Comparison of ENCODE assay signal across 20 cellular contexts in the genomic region with DNA sequence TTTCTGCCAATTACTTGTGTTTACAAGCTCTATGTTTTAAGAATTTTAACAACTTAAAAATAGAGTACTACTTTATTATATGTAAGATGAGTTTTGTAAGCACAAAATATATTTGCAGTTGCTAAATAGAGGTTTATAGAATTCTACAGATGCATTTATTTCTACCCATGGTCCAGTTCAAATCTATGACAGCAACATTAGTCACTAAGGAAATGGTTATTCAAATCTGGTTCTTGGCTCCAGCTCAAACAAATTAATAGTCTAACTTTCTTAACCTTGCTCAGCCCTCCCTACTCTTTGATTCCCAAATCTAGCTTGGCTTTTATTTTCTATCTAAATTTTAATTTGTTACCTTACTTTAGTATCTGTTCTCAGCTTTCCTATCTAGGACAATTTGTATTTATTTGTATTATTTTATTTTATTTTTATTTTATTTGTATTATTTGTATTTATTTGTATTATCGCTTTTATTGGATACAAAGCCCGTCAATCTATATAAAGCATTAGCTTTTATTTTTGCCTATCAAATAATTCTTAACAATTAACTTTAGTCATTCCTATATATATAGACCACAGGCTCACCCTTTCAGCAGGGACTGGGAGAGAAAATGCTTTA. TPM values are rescaled to one million over a fixed set of nuclear protein-coding genes. Genes with fewer than 3 reads are reported as not detected.
DNase-seq lines count a peak whose midpoint lies in the region; ATAC-seq, FAIRE-seq and TF ChIP-seq lines count a peak whose summit lies in the region.
"Had no signal": no experiment of that assay in that cellular context is flagged by ENCODE, and none has a peak within 500 bp of the region (broad histone marks: within the 10 kb centered on the region; RNA-seq: fewer than 3 reads in every experiment).

No MANE protein-coding gene starts in this region.

- H3K36me3 ChIP-seq in bronchial epithelial cell (ENCODE audit: control insufficient read depth, insufficient read depth, low read length) = no peaks in the 10 kb centered on the region
- H3K36me3 ChIP-seq: suprapubic skin had no signal

- H3K9me3 Mint-ChIP-seq in T-cell = no peaks in the 10 kb centered on the region

- H3K27me3 Mint-ChIP-seq in T-cell = no peaks in the 10 kb centered on the region
- H3K27me3 Mint-ChIP-seq: activated CD8-positive, alpha-beta memory T cell treated with anti-CD3 and anti-CD28 coated beads, Interleukin-2, amount 10 ng/mL, durations not matched to agents 7 days and 5 days; CD8-positive, alpha-beta memory T cell had no signal

- no peak overlapping the region for H3K4me3 ChIP-seq in bronchial epithelial cell (ENCODE audit: low read depth, low read length)
- H3K4me3 ChIP-seq: coronary artery, SJCRH30, suprapubic skin had no signal

- no peak overlapping the region for H3K4me3 Mint-ChIP-seq in T-cell
- H3K4me3 Mint-ChIP-seq: activated CD8-positive, alpha-beta memory T cell treated with anti-CD3 and anti-CD28 coated beads, Interleukin-2, amount 10 ng/mL, durations not matched to agents 7 days and 5 days; CD8-positive, alpha-beta memory T cell; mesothelial cell of epicardium had no signal

- no peaks in the 10 kb centered on the region for H3K27me3 ChIP-seq in bronchial epithelial cell (ENCODE audit: control insufficient read depth, insufficient read depth, low read length)
- H3K27me3 ChIP-seq: SJCRH30, suprapubic skin had no signal

- H3K27ac Mint-ChIP-seq in T-cell = no peak overlapping the region
- H3K27ac Mint-ChIP-seq: activated CD8-positive, alpha-beta memory T cell treated with anti-CD3 and anti-CD28 coated beads, Interleukin-2, amount 10 ng/mL, durations not matched to agents 7 days and 5 days; CD8-positive, alpha-beta memory T cell; mesothelial cell of epicardium had no signal

- H3K4me1 Mint-ChIP-seq in T-cell = no peaks in the 10 kb centered on the region
- H3K4me1 Mint-ChIP-seq: activated CD8-positive, alpha-beta memory T cell treated with anti-CD3 and anti-CD28 coated beads, Interleukin-2, amount 10 ng/mL, durations not matched to agents 7 days and 5 days; CD8-positive, alpha-beta memory T cell; mesothelial cell of epicardium had no signal

- FAIRE-seq in RCC 7860 (lab: Jason Lieb, UNC) = peak; percentile 70
- no peak for FAIRE-seq in bronchial epithelial cell (lab: Jason Lieb, UNC)
- peak; percentile 56 for FAIRE-seq in islet of Langerhans (lab: Jason Lieb, UNC)

- POLR2A ChIA-PET in T-cell (lab: Charles Lee) = no interaction called here

- no peak for TF ChIP-seq CTCF in bronchial epithelial cell (IDR thresholded peaks at IDR 0.05; ENCODE audit: insufficient read depth, low read length, severe bottlenecking)
- TF ChIP-seq CTCF in omental fat pad (IDR thresholded peaks at IDR 0.05) = no peak

- no peak for ATAC-seq in T-cell (replicated peaks in 1 of 4)
- ATAC-seq in omental fat pad (ENCODE audit: low FRiP score) = no peak
- ATAC-seq: activated CD8-positive, alpha-beta memory T cell treated with anti-CD3 and anti-CD28 coated beads, Interleukin-2, amount 10 ng/mL, durations not matched to agents 7 days and 5 days; sciatic nerve had no signal

- H3K36me3 Mint-ChIP-seq in T-cell = no peaks in the 10 kb centered on the region
- H3K36me3 Mint-ChIP-seq: activated CD8-positive, alpha-beta memory T cell treated with anti-CD3 and anti-CD28 coated beads, Interleukin-2, amount 10 ng/mL, durations not matched to agents 7 days and 5 days; CD8-positive, alpha-beta memory T cell had no signal

- CTCF ChIA-PET in T-cell (lab: Charles Lee) = interaction anchor here in 1 of 2 donors (0.6 kb wide), 1 partner anchor 1329 kb away, joined by 4 read pairs; no protein-coding TSS in a partner anchor

- DNase-seq in EL (peak; percentile 28), RCC 7860 (ENCODE audit: low spot score) (no peak), bronchial epithelial cell (ENCODE audit: low read depth) (peak; percentile 77), T-cell (no peak), SIG-M5 (lab: John Stamatoyannopoulos, UW) (no peak), omental fat pad (ENCODE audit: low spot score) (no peak)
- DNase-seq in stimulated activated CD8-positive, alpha-beta memory T cell treated with anti-CD3 and anti-CD28 coated beads, Interleukin-4, amount 100 ng/mL, for 48 hours = no peak
- DNase-seq: activated CD4-positive, CD25-positive, alpha-beta regulatory T cell treated with anti-CD3 and anti-CD28 coated beads, Interleukin-2, amount 50 U/mL, for 72 hours; activated CD8-positive, alpha-beta memory T cell treated with anti-CD3 and anti-CD28 coated beads, Interleukin-2, amount 10 ng/mL, durations not matched to agents 7 days and 5 days; activated effector memory CD4-positive, alpha-beta T cell treated with Interleukin-2 at 50 U/mL for 16 hours; amygdala; CD8-positive, alpha-beta memory T cell; NCI-H2081 treated with DMSO at 0.1 percent for 48 hours; NCI-H524 treated with DMSO at 0.1 percent for 48 hours; SJCRH30 had no signal

RNA-seq across cellular contexts. Expression of a gene that starts 49.0 kb away (rescaled TPM):
- 0.26 and 1.4 TPM in 2 replicates for total RNA-seq in bronchial epithelial cell
- total RNA-seq in T-cell = under 1 TPM; 0.25 to 0.99 (median 0.78) TPM
- total RNA-seq in omental fat pad = 1 to 10 TPM in 1 of 4 donors, under 1 TPM in 3; 0.24 to 1.3 (median 0.36) TPM
- total RNA-seq: CD8-positive, alpha-beta memory T cell had no signal

Comparison
In these comparisons a context has a peak if more than half of its experiments do, and no peak if none do; other contexts are left out.
1. DNase-seq: peak in EL (single experiment) and bronchial epithelial cell (single experiment); none in RCC 7860 (single experiment), T-cell (0 of 34), SIG-M5 (single experiment), omental fat pad (single experiment) and stimulated activated CD8-positive, alpha-beta memory T cell treated with anti-CD3 and anti-CD28 coated beads, Interleukin-4, amount 100 ng/mL, for 48 hours (single experiment).